Comparison of ENCODE assay signal across 18 cellular contexts in genomic region chr11:94959179-94959578, GRCh38.
"Had no signal": no experiment of that assay in that cellular context is flagged by ENCODE, and none has a peak within 500 bp of the region (broad histone marks: within the 10 kb centered on the region; RNA-seq: fewer than 3 reads in every experiment).

No MANE protein-coding gene starts in this region.

- H3K9me3 ChIP-seq: esophagus muscularis mucosa, gastrocnemius medialis, heart right ventricle, mucosa of descending colon, neutrophil, psoas muscle, tibial artery, upper lobe of right lung had no signal

- H3K4me3 Mint-ChIP-seq: effector memory CD8-positive, alpha-beta T cell; naive thymus-derived CD8-positive, alpha-beta T cell had no signal

- H3K4me3 ChIP-seq: esophagus muscularis mucosa, gastrocnemius medialis, heart right ventricle, mucosa of descending colon, psoas muscle, tibial artery, upper lobe of right lung had no signal

- H3K9me3 Mint-ChIP-seq: effector memory CD8-positive, alpha-beta T cell; naive thymus-derived CD8-positive, alpha-beta T cell had no signal

- H3K27ac ChIP-seq: epithelial cell of prostate, gastrocnemius medialis, heart right ventricle, neutrophil, psoas muscle, tibial artery, upper lobe of right lung had no signal

- ATAC-seq: effector memory CD8-positive, alpha-beta T cell; gastrocnemius medialis; heart right ventricle; mucosa of descending colon; naive thymus-derived CD8-positive, alpha-beta T cell; psoas muscle; sciatic nerve; upper lobe of right lung had no signal

- H3K4me1 ChIP-seq: esophagus muscularis mucosa, gastrocnemius medialis, heart right ventricle, psoas muscle, tibial artery, upper lobe of right lung had no signal

- H3K27me3 ChIP-seq: esophagus muscularis mucosa, gastrocnemius medialis, heart right ventricle, neutrophil, tibial artery, upper lobe of right lung had no signal

- DNase-seq: effector memory CD8-positive, alpha-beta T cell; gastrocnemius medialis; heart right ventricle; hypothalamus; kidney glomerular epithelial cell; mucosa of descending colon; naive thymus-derived CD8-positive, alpha-beta T cell; psoas muscle; retina; stimulated activated CD4-positive, alpha-beta T cell treated with anti-CD3 and anti-CD28 coated beads, Interleukin-2, amount 100 ng/mL, for 24 hours; stimulated activated CD4-positive, alpha-beta T cell treated with anti-CD3 and anti-CD28 coated beads, Interleukin-4, amount 100 ng/mL, for 4 hours; stimulated activated naive CD4-positive, alpha-beta T cell treated with Interleukin-2 at 50 U/mL for 16 hours; tibial artery; upper lobe of right lung had no signal

- H3K27me3 Mint-ChIP-seq: effector memory CD8-positive, alpha-beta T cell; naive thymus-derived CD8-positive, alpha-beta T cell had no signal
